ENCODE assay signal across 34 cellular contexts in genomic region chr13:29993196-29993595, GRCh38.
DNase-seq lines count a peak whose midpoint lies in the region; ATAC-seq and TF ChIP-seq lines count a peak whose summit lies in the region.
"Had no signal": no experiment of that assay in that cellular context is flagged by ENCODE, and none has a peak within 500 bp of the region (broad histone marks: within the 10 kb centered on the region; RNA-seq: fewer than 3 reads in every experiment).

No MANE protein-coding gene starts in this region.

- no peaks in the 10 kb centered on the region for H3K36me3 Mint-ChIP-seq in endodermal cell (ENCODE audit: low read depth)
- H3K36me3 Mint-ChIP-seq: CD8-positive, alpha-beta T cell had no signal

- H3K4me3 Mint-ChIP-seq in endodermal cell: no peak overlapping the region
- H3K4me3 Mint-ChIP-seq: CD8-positive, alpha-beta T cell; neural crest cell; T-helper 2 cell treated with Interferon-gamma antibody and Interleukin-4, amounts not matched to agents 5 μg/mL and 100 μg/mL, for 36 hours had no signal

- H3K4me2 ChIP-seq in Loucy (ENCODE audit: low read depth, low read length, poor library complexity, severe bottlenecking): no peak overlapping the region
- H3K4me2 ChIP-seq in smooth muscle cell: peak overlapping the region; percentile 60

- H3K79me2 ChIP-seq in Loucy (ENCODE audit: insufficient read depth, low read length) (no peaks in the 10 kb centered on the region), smooth muscle cell (ENCODE audit: low read depth) (no peaks in the 10 kb centered on the region)
- H3K79me2 ChIP-seq: parathyroid adenoma had no signal

- H2AFZ ChIP-seq in Loucy (ENCODE audit: low read length) (no peak overlapping the region), smooth muscle cell (ENCODE audit: low read depth) (no peak overlapping the region)
- H2AFZ ChIP-seq: parathyroid adenoma had no signal

- H4K20me1 ChIP-seq in Loucy (ENCODE audit: insufficient read depth, low read length, poor library complexity, severe bottlenecking) (no peaks in the 10 kb centered on the region), smooth muscle cell (ENCODE audit: low read depth) (no peaks in the 10 kb centered on the region)

- WGBS in endodermal cell (ENCODE audit: insufficient coverage in 1 of 2, insufficient read length in 1 of 2), 2 experiments: 90 to 92% methylated on average over 4 of the region's 4 CpGs
- 96% methylated on average over 4 of the region's 4 CpGs for WGBS in smooth muscle cell (ENCODE audit: low lambda C conversion rate)
- 99% methylated on average over 4 of the region's 4 CpGs for WGBS in prostate gland

- H3K9me2 ChIP-seq in Loucy (replicated peaks; ENCODE audit: low read depth, low read length): no peaks in the 10 kb centered on the region

- H3F3A ChIP-seq in Loucy (ENCODE audit: low read depth) (no peaks in the 10 kb centered on the region), smooth muscle cell (ENCODE audit: low read depth) (peaks cover 14% of the 10 kb centered on the region)

- H3K4me3 ChIP-seq in Loucy (ENCODE audit: low read length, poor library complexity, severe bottlenecking) (no peak overlapping the region), endodermal cell (ENCODE audit: low read length) (no peak overlapping the region), smooth muscle cell (no peak overlapping the region), prostate gland (no peak overlapping the region)
- H3K4me3 ChIP-seq: cardiac muscle cell, K562, right atrium auricular region, SK-N-MC, upper lobe of right lung had no signal

- peaks cover 2% of the 10 kb centered on the region for H3K9me3 Mint-ChIP-seq in endodermal cell

- TF ChIP-seq POLR2A in prostate gland (IDR thresholded peaks at IDR 0.05): no peak

- H3K27ac ChIP-seq in endodermal cell (ENCODE audit: low read depth, low read length) (no peak overlapping the region), smooth muscle cell (ENCODE audit: low read depth) (no peak overlapping the region), prostate gland (no peak overlapping the region)
- H3K27ac ChIP-seq: 22Rv1, cardiac muscle cell, parathyroid adenoma, right atrium auricular region, SK-N-MC, upper lobe of right lung had no signal

- peaks cover 3% of the 10 kb centered on the region for H3K4me1 Mint-ChIP-seq in endodermal cell

- DNase-seq in NCI-H82 (lab: John Stamatoyannopoulos, UW) (peak; percentile 23), NCI-H82 treated with DMSO at 0.1 percent for 48 hours (lab: John Stamatoyannopoulos, UW; ENCODE audit: unreplicated experiment) (no peak), endodermal cell (peak; percentile 60), smooth muscle cell (lab: John Stamatoyannopoulos, UW; ENCODE audit: unreplicated experiment) (no peak), prostate gland (ENCODE audit: low spot score) (no peak), HuH-7.5 (ENCODE audit: low spot score) (no peak)
- DNase-seq: activated CD4-positive, alpha-beta T cell treated with anti-CD3 and anti-CD28 coated beads for 4 hours; activated CD8-positive, alpha-beta memory T cell treated with anti-CD3 and anti-CD28 coated beads for 24 hours; activated effector memory CD4-positive, alpha-beta T cell treated with Interleukin-2 at 50 U/mL for 16 hours; activated T-cell treated with anti-CD3 and anti-CD28 coated beads, Interleukin-2, amount 50 U/mL, for 1 hour; CD8-positive, alpha-beta T cell; hypothalamus; left colon; MM.1S; NCI-H1417; NCI-H2029; NCI-H524; NK-92 treated with Interleukin-12 subunit alpha and Interleukin-12 subunit beta, amount 100 ng/mL, for 24 hours; PC-3; stimulated activated CD4-positive, alpha-beta T cell treated with anti-CD3 and anti-CD28 coated beads, Interleukin-1b, Interleukin-23, amount 100 ng/mL, for 48 hours; stimulated activated naive CD8-positive, alpha-beta T cell treated with anti-CD3 and anti-CD28 coated beads, Interleukin-15, Interleukin-2, amounts not matched to agents 100 U/mL and 50 U/mL, for 24 hours; upper lobe of right lung had no signal

- H3K27me3 ChIP-seq in Loucy (ENCODE audit: insufficient read depth, low read length, poor library complexity, severe bottlenecking) (no peaks in the 10 kb centered on the region), endodermal cell (ENCODE audit: control insufficient read depth, insufficient read depth, low read length, poor library complexity, severe bottlenecking) (no peaks in the 10 kb centered on the region), smooth muscle cell (ENCODE audit: low read depth) (no peaks in the 10 kb centered on the region), prostate gland (replicated peaks; ENCODE audit: insufficient read depth) (no peaks in the 10 kb centered on the region)
- H3K27me3 ChIP-seq: cardiac muscle cell, right atrium auricular region, upper lobe of right lung had no signal

- intact Hi-C loops in prostate gland (cut with DNase I): no loop called here

- H3K9ac ChIP-seq in Loucy (ENCODE audit: low read depth, low read length, poor library complexity, severe bottlenecking) (no peak overlapping the region), endodermal cell (ENCODE audit: extremely low read depth, low read length, poor library complexity, severe bottlenecking) (no peak overlapping the region), smooth muscle cell (ENCODE audit: low read depth) (no peak overlapping the region)
- H3K9ac ChIP-seq: parathyroid adenoma had no signal

- peak; percentile 47 for TF ChIP-seq CTCF in Loucy (conservative IDR thresholded peaks at IDR 0.05; ENCODE audit: low read length)
- peak; percentile 61 for TF ChIP-seq CTCF in endodermal cell (conservative IDR thresholded peaks at IDR 0.05)
- no peak for TF ChIP-seq CTCF in smooth muscle cell (IDR thresholded peaks at IDR 0.05; ENCODE audit: borderline replicate concordance, insufficient read depth, poor library complexity, severe bottlenecking)
- no peak for TF ChIP-seq CTCF in prostate gland (IDR thresholded peaks at IDR 0.05)

- H3K4me1 ChIP-seq in Loucy (ENCODE audit: insufficient read depth, low read length, poor library complexity, severe bottlenecking) (no peaks in the 10 kb centered on the region), endodermal cell (ENCODE audit: control insufficient read depth, insufficient read depth, low read length) (no peaks in the 10 kb centered on the region), smooth muscle cell (ENCODE audit: low read depth) (peaks cover 3% of the 10 kb centered on the region), prostate gland (replicated peaks) (no peaks in the 10 kb centered on the region)
- H3K4me1 ChIP-seq: parathyroid adenoma, right atrium auricular region, upper lobe of right lung had no signal

- H3K27ac Mint-ChIP-seq in endodermal cell: no peak overlapping the region
- H3K27ac Mint-ChIP-seq: activated naive CD4-positive, alpha-beta T cell treated with anti-CD3 and anti-CD28 coated beads, Interleukin-2, amount 50 U/mL, for 72 hours; CD8-positive, alpha-beta T cell; T-helper 2 cell treated with Interferon-gamma antibody and Interleukin-4, amounts not matched to agents 5 μg/mL and 100 μg/mL, for 36 hours had no signal

- H3K9me3 ChIP-seq in Loucy (ENCODE audit: insufficient read depth, low read depth, low read length) (no peaks in the 10 kb centered on the region), endodermal cell (ENCODE audit: control insufficient read depth, low read length) (peaks cover 2% of the 10 kb centered on the region), smooth muscle cell (replicated peaks; ENCODE audit: low read depth) (no peaks in the 10 kb centered on the region), prostate gland (no peaks in the 10 kb centered on the region)
- H3K9me3 ChIP-seq: right atrium auricular region, upper lobe of right lung had no signal

- H3K36me3 ChIP-seq in Loucy (ENCODE audit: insufficient read depth, low read length) (no peaks in the 10 kb centered on the region), endodermal cell (ENCODE audit: control insufficient read depth, insufficient read depth, low read length) (no peaks in the 10 kb centered on the region), smooth muscle cell (ENCODE audit: low read depth) (no peaks in the 10 kb centered on the region), prostate gland (no peaks in the 10 kb centered on the region)
- H3K36me3 ChIP-seq: cardiac muscle cell, right atrium auricular region, upper lobe of right lung had no signal

- no peaks in the 10 kb centered on the region for H3K27me3 Mint-ChIP-seq in endodermal cell (ENCODE audit: insufficient read depth)

- ATAC-seq in HG03097 (IDR thresholded peaks at IDR 0.05; ENCODE audit: low FRiP score, unreplicated experiment): no peak
- ATAC-seq: activated naive CD4-positive, alpha-beta T cell treated with anti-CD3 and anti-CD28 coated beads, Interleukin-2, amount 50 U/mL, for 72 hours; CD8-positive, alpha-beta T cell; HCT116; K562; left colon; PC-3; stimulated activated naive CD8-positive, alpha-beta T cell treated with anti-CD3 and anti-CD28 coated beads, Interleukin-15, Interleukin-2, amounts not matched to agents 100 U/mL and 50 U/mL, for 24 hours; upper lobe of right lung had no signal

Comparison
In these comparisons a context has a peak if more than half of its experiments do, and no peak if none do; other contexts are left out.
1. DNase-seq: peak in NCI-H82 (single experiment) and endodermal cell (single experiment); none in NCI-H82 treated with DMSO at 0.1 percent for 48 hours (single experiment), smooth muscle cell (single experiment), prostate gland (single experiment) and HuH-7.5 (single experiment).
2. CTCF ChIP-seq: peak in Loucy (single experiment) and endodermal cell (single experiment); none in smooth muscle cell (single experiment) and prostate gland (0 of 4).